Comparison of ENCODE assay signal across 8 cellular contexts in genomic region chr15:42457445-42458442, GRCh38. TPM values are rescaled to one million over a fixed set of nuclear protein-coding genes. Genes with fewer than 3 reads are reported as not detected.
DNase-seq lines count a peak whose midpoint lies in the region; ATAC-seq and TF ChIP-seq lines count a peak whose summit lies in the region.

No MANE protein-coding gene starts in this region.

- H3K9me3 ChIP-seq in body of pancreas, result no peaks in the 10 kb centered on the region
- no peaks in the 10 kb centered on the region for H3K9me3 ChIP-seq in iPS-20b (ENCODE audit: insufficient read depth, low read depth, low read length)

- intact Hi-C loops in body of pancreas (cut with DNase I), result no loop called here

- peak; percentile 77 for ATAC-seq in GM19023 (IDR thresholded peaks at IDR 0.05; ENCODE audit: unreplicated experiment)
- peak; percentile 75 for ATAC-seq in HG03135 (IDR thresholded peaks at IDR 0.05; ENCODE audit: unreplicated experiment)
- peak; percentile 88 for ATAC-seq in body of pancreas

- no peaks in the 10 kb centered on the region for H3K36me3 ChIP-seq in body of pancreas (replicated peaks in 1 of 2; ENCODE audit: insufficient read depth in 1 of 2, low read depth in 2 of 2)
- H3K36me3 ChIP-seq in iPS-20b (ENCODE audit: insufficient read depth, low read depth, low read length), result peaks cover 11% of the 10 kb centered on the region; the same call in 1 of the 2 replicates

- peak overlapping the region; percentile 66; the same call in 1 of the 2 replicates for H3K9ac ChIP-seq in iPS-20b (ENCODE audit: low read depth, low read length)

- H3K4me3 ChIP-seq in body of pancreas (no peak overlapping the region), iPS-20b (ENCODE audit: low read length) (peak overlapping the region; percentile 54), skin epidermis (no peak overlapping the region)

- H3K27me3 ChIP-seq in body of pancreas (no peaks in the 10 kb centered on the region), iPS-20b (ENCODE audit: insufficient read depth, low read length) (no peaks in the 10 kb centered on the region)

- DNase-seq in body of pancreas (peak; percentile 57 to 78 (median 69)), HuH-7 (ENCODE audit: low spot score) (no peak), NCI-H748 treated with DMSO at 0.1 percent for 48 hours (lab: John Stamatoyannopoulos, UW) (no peak), HT-29 (ENCODE audit: low spot score) (no peak)

- WGBS in body of pancreas, 2 donors, result 45 to 58% methylated on average over 8 of the region's 8 CpGs

- no peak for TF ChIP-seq CTCF in body of pancreas (IDR thresholded peaks at IDR 0.05)

- H3K4me1 ChIP-seq in body of pancreas (peaks cover 21% of the 10 kb centered on the region), iPS-20b (ENCODE audit: insufficient read depth, low read length) (peaks cover 17% of the 10 kb centered on the region)

- H3K27ac ChIP-seq in body of pancreas (peak overlapping the region; percentile 8 to 79 (median 69)), iPS-20b (ENCODE audit: low read length) (peak overlapping the region; percentile 70), skin epidermis (peak overlapping the region in 19 of 21 experiments; percentile 37 to 84 (median 66))

- peak in 2 of 3 donors; percentile 22 to 27 for TF ChIP-seq POLR2A in body of pancreas (IDR thresholded peaks at IDR 0.05)

RNA-seq across cellular contexts. Expression of gene ZNF106, which starts 33.2 kb away (rescaled TPM):
- 10 to 100 TPM; 28.0 to 37.6 TPM for total RNA-seq in body of pancreas
- total RNA-seq in HT-29 (2014; rRNA removed; shearing (Covaris generic)), result 23.4 and 24.9 TPM in 2 replicates

RNA-seq across cellular contexts. Expression of gene SNAP23, which starts 37.7 kb away (rescaled TPM):
- total RNA-seq in body of pancreas, result 10 to 100 TPM; 29.8 to 42.2 TPM
- total RNA-seq in HT-29 (2014; rRNA removed; shearing (Covaris generic)), result 30.2 and 39.5 TPM in 2 replicates

Comparison
In these comparisons a context has a peak if more than half of its experiments do, and no peak if none do; other contexts are left out.
1. DNase-seq: peak in body of pancreas (4 of 4); none in HuH-7 (single experiment), NCI-H748 treated with DMSO at 0.1 percent for 48 hours (single experiment) and HT-29 (single experiment).
2. Peak in every context shown above with its lines, with median percentiles within 50 percentile points of each other: ATAC-seq and H3K27ac ChIP-seq.